Comparison of ENCODE assay signal across 22 cellular contexts in genomic region chr7:7948233-7948632, GRCh38. TPM values are rescaled to one million over a fixed set of nuclear protein-coding genes. Genes with fewer than 3 reads are reported as not detected.
A peak's percentile ranks its signal among the peaks of the same experiment; 100 is the strongest.
DNase-seq lines count a peak whose midpoint lies in the region; ATAC-seq, FAIRE-seq and TF ChIP-seq lines count a peak whose summit lies in the region.
"Had no signal": no experiment of that assay in that cellular context is flagged by ENCODE, and none has a peak within 500 bp of the region (broad histone marks: within the 10 kb centered on the region; RNA-seq: fewer than 3 reads in every experiment).

No MANE protein-coding gene starts in this region.

- no peaks in the 10 kb centered on the region for H3K36me3 ChIP-seq in HepG2 (replicated peaks in 1 of 2; ENCODE audit: control insufficient read depth in 1 of 2, insufficient read depth in 2 of 2, low read length in 2 of 2)
- no peaks in the 10 kb centered on the region for H3K36me3 ChIP-seq in right lobe of liver
- H3K36me3 ChIP-seq: BE2C, BLaER1 had no signal

- no peak for TF ChIP-seq EP300 in HepG2 (IDR thresholded peaks at IDR 0.05; ENCODE audit: low read depth in 2 of 2, low read length in 2 of 2)
- no peak for TF ChIP-seq EP300 in HepG2 (CRISPR knock-in tag; IDR thresholded peaks at IDR 0.05; ENCODE audit: borderline replicate concordance)

- TF ChIP-seq POLR2A in HepG2 (IDR thresholded peaks at IDR 0.05; ENCODE audit: insufficient read depth in 1 of 2, low read depth in 2 of 2, low read length in 2 of 2) (no peak), right lobe of liver (IDR thresholded peaks at IDR 0.05) (no peak)

- FAIRE-seq in HepG2 (lab: Jason Lieb, UNC) (no peak), GM19239 (lab: Jason Lieb, UNC) (peak; percentile 61)
- FAIRE-seq: GM12891, GM18507 had no signal

- POLR2A ChIA-PET in HepG2 (lab: Yijun Ruan, JAX): no interaction called here

- ATAC-seq in HepG2 (no peak), right lobe of liver (no peak), HG03442 (IDR thresholded peaks at IDR 0.05; ENCODE audit: unreplicated experiment) (no peak)

- no peaks in the 10 kb centered on the region for H3K4me1 ChIP-seq in HepG2 (ENCODE audit: insufficient read depth, low read length)
- no peaks in the 10 kb centered on the region for H3K4me1 ChIP-seq in right lobe of liver

- in situ Hi-C loops in HepG2 (cut with HindIII; ENCODE audit: extremely low pct_ligation_motif_present, low pct_unique_long_range_greater_than_20kb): no loop called here

- no peaks in the 10 kb centered on the region for H3K9me3 ChIP-seq in HepG2 (ENCODE audit: low read length)
- no peaks in the 10 kb centered on the region for H3K9me3 ChIP-seq in right lobe of liver

- no TSS peak for BruUV-seq in HepG2 (replicated peaks; lab: Mats Ljungman, UMichigan)

- WGBS in HepG2 (ENCODE audit: low lambda C conversion rate): 52% methylated on average over 4 of the region's 4 CpGs
- 72% methylated on average over 4 of the region's 4 CpGs for WGBS in right lobe of liver (ENCODE audit: insufficient coverage, low coverage, low lambda C conversion rate, missing lambda C conversion rate)

- TF ChIP-seq CTCF in HepG2 (CRISPR knock-in tag; IDR thresholded peaks at IDR 0.05) (no peak), right lobe of liver (IDR thresholded peaks at IDR 0.05) (no peak)

- H3K9ac ChIP-seq in HepG2 (ENCODE audit: insufficient read depth, low read depth, low read length): no peak overlapping the region
- H3K9ac ChIP-seq: BLaER1 had no signal

- H3K4me2 ChIP-seq in HepG2 (ENCODE audit: low read depth, low read length): no peak overlapping the region
- H3K4me2 ChIP-seq: BLaER1 had no signal

- no peaks in the 10 kb centered on the region for H3K79me2 ChIP-seq in HepG2 (ENCODE audit: insufficient read depth, low read length)

- H4K20me1 ChIP-seq in HepG2 (ENCODE audit: insufficient read depth, low read length): no peaks in the 10 kb centered on the region
- H4K20me1 ChIP-seq: BLaER1 had no signal

- intact Hi-C loops in HepG2 (cut with micrococcal nuclease; ENCODE audit: unreplicated experiment): no loop called here
- intact Hi-C loops in right lobe of liver (cut with DNase I): no loop called here

- H3K27ac ChIP-seq in HepG2 (ENCODE audit: extremely low read length, insufficient read depth, low read length): no peak overlapping the region
- no peak overlapping the region for H3K27ac ChIP-seq in right lobe of liver
- H3K27ac ChIP-seq: 22Rv1, BLaER1 had no signal

- H3K4me3 ChIP-seq in HepG2 (replicated peaks in 1 of 3; ENCODE audit: insufficient read depth in 1 of 3, low read depth in 2 of 3, low read length in 3 of 3) (no peak overlapping the region), right lobe of liver (no peak overlapping the region)
- no peak overlapping the region for H3K4me3 ChIP-seq in Jurkat, Clone E6-1 (ENCODE audit: low read length)
- H3K4me3 ChIP-seq: BLaER1 had no signal

- DNase-seq in HepG2 (ENCODE audit: low spot score) (no peak), right lobe of liver (no peak), GM19239 (ENCODE audit: insufficient read length, low spot score) (no peak)
- DNase-seq in Jurkat, Clone E6-1 (ENCODE audit: low read depth, low spot score): peak; percentile 63
- DNase-seq in central memory CD4-positive, alpha-beta T cell: no peak
- DNase-seq: ACHN; BE2C; C1 segment of cervical spinal cord; CD4-positive, alpha-beta memory T cell; CD4-positive, CD25-positive, alpha-beta regulatory T cell; CD8-positive, alpha-beta memory T cell; COR-L47; DMS 273 treated with DMSO at 0.1 percent for 48 hours; DMS153; DMS53; DMS79; GF-D8 had no signal

- CTCF ChIA-PET in HepG2 (lab: Yijun Ruan, JAX; ENCODE audit: low intra/inter-chr PET ratio, low total read pairs): no interaction called here

- H2AFZ ChIP-seq in HepG2 (ENCODE audit: low read length): no peak overlapping the region

- H3K27me3 ChIP-seq in HepG2 (ENCODE audit: control insufficient read depth in 1 of 2, insufficient read depth in 2 of 2, low read length in 2 of 2) (no peaks in the 10 kb centered on the region), right lobe of liver (no peaks in the 10 kb centered on the region)
- H3K27me3 ChIP-seq: BE2C, BLaER1 had no signal

- no peak for TF ChIP-seq RAD21 in HepG2 (CRISPR knock-in tag; IDR thresholded peaks at IDR 0.05)

TF ChIP-seq in HepG2, 621 proteins besides CTCF, POLR2A, EP300 and RAD21:
- TF ChIP-seq MAFF (IDR thresholded peaks at IDR 0.05; ENCODE audit: low read depth, low read length) (peak; percentile 55), WIZ (CRISPR knock-in tag; IDR thresholded peaks at IDR 0.05) (no peak), KLF11 (CRISPR knock-in tag; IDR thresholded peaks at IDR 0.05) (no peak), MAFK (conservative IDR thresholded peaks at IDR 0.05 in 1 of 2, IDR thresholded peaks at IDR 0.05 in 1 of 2; ENCODE audit: low read length in 2 of 2) (peak; percentile 65 to 77), PTBP1 (IDR thresholded peaks at IDR 0.05; ENCODE audit: low read depth, low read length, poor library complexity, severe bottlenecking) (no peak), IRX3 (CRISPR knock-in tag; IDR thresholded peaks at IDR 0.05; ENCODE audit: borderline replicate concordance, low read depth) (no peak)

RNA-seq across cellular contexts. Expression of gene GLCCI1, which starts 20.4 kb away (rescaled TPM):
- 1.6 and 1.7 TPM in 2 replicates for total RNA-seq in HepG2 (2016; rRNA removed; fragmentation: Illumina TruSeq; extraction: Trizol)
- total RNA-seq in HepG2 (2016; cell fraction: cytosol; rRNA removed; fragmentation: Illumina TruSeq; extraction: Trizol; ENCODE audit: low read depth): 2.2 and 2.6 TPM in 2 replicates
- 1.4 and 1.5 TPM in 2 replicates for total RNA-seq in HepG2 (2016; cell fraction: insoluble cytoplasmic fraction; rRNA removed; fragmentation: Illumina TruSeq; extraction: Trizol)
- 1.0 and 1.1 TPM in 2 replicates for total RNA-seq in HepG2 (2016; cell fraction: membrane; rRNA removed; fragmentation: Illumina TruSeq; extraction: Trizol)
- total RNA-seq in HepG2 (2016; cell fraction: nucleus; rRNA removed; fragmentation: Illumina TruSeq; extraction: Trizol): 2.8 and 5.0 TPM in 2 replicates
- polyA plus RNA-seq in HepG2 (2011; rRNA removed): 1.3 and 2.2 TPM in 2 replicates
- 0.87 and 2.0 TPM in 2 replicates for polyA plus RNA-seq in HepG2 (2011; cell fraction: cytosol; rRNA removed)
- 1.8 and 2.8 TPM in 2 replicates for polyA plus RNA-seq in HepG2 (2011; cell fraction: nucleus; rRNA removed)
- polyA plus RNA-seq in HepG2 (2012): 2.4 and 3.0 TPM in 2 replicates
- 0.10 and 0.17 TPM in 2 replicates for polyA plus RNA-seq in HepG2 (2016; cell fraction: cytosol; fragmentation: Illumina TruSeq; extraction: Trizol; ENCODE audit: low read depth)
- polyA plus RNA-seq in HepG2 (2016; cell fraction: insoluble cytoplasmic fraction; fragmentation: Illumina TruSeq; extraction: Trizol; ENCODE audit: low read depth): 1.5 and 2.1 TPM in 2 replicates
- 0.37 and 0.43 TPM in 2 replicates for polyA plus RNA-seq in HepG2 (2016; cell fraction: membrane; fragmentation: Illumina TruSeq; extraction: Trizol; ENCODE audit: low read depth)
- 2.3 and 4.0 TPM in 2 replicates for polyA plus RNA-seq in HepG2 (2016; cell fraction: nucleus; fragmentation: Illumina TruSeq; extraction: Trizol; ENCODE audit: insufficient read depth, low read depth)
- polyA minus RNA-seq in HepG2 (2011; rRNA and poly(A)+ RNA removed; ENCODE audit: low replicate concordance): 4.7 and 114 TPM in 2 replicates
- 3.2 and 3.4 TPM in 2 replicates for polyA minus RNA-seq in HepG2 (2011; cell fraction: cytosol; rRNA and poly(A)+ RNA removed)
- 14.8 and 17.7 TPM in 2 replicates for polyA minus RNA-seq in HepG2 (2011; cell fraction: nucleus; rRNA and poly(A)+ RNA removed)
- total RNA-seq in right lobe of liver: 10 to 100 TPM in 1 of 6 experiments, 1 to 10 TPM in 5; 2.4 to 11.1 (median 5.0) TPM
- 30.9 TPM for polyA plus RNA-seq in Jurkat, Clone E6-1 (2012; ENCODE audit: insufficient read depth, insufficient read length)
